ENCODE assay signal across 8 cellular contexts in genomic region chr2:28389399-28390240, GRCh38. TPM values are rescaled to one million over a fixed set of nuclear protein-coding genes. Genes with fewer than 3 reads are reported as not detected.
DNase-seq lines count a peak whose midpoint lies in the region; ATAC-seq and TF ChIP-seq lines count a peak whose summit lies in the region.

No MANE protein-coding gene starts in this region.

- no peaks in the 10 kb centered on the region for H3K9me3 ChIP-seq in Peyer's patch
- no peaks in the 10 kb centered on the region for H3K9me3 ChIP-seq in esophagus (ENCODE audit: control insufficient read depth in 2 of 2, insufficient read depth in 1 of 2, low read depth in 1 of 2, low read length in 1 of 2)

- TF ChIP-seq CTCF in Calu3 (IDR thresholded peaks at IDR 0.05; ENCODE audit: unreplicated experiment) (no peak), Peyer's patch (IDR thresholded peaks at IDR 0.05) (no peak), osteocyte (IDR thresholded peaks at IDR 0.05) (no peak)

- H3K4me3 Mint-ChIP-seq in Calu3 (ENCODE audit: low read depth, unreplicated experiment) (no peak overlapping the region), osteocyte (ENCODE audit: unreplicated experiment) (peak overlapping the region; percentile 82)

- WGBS in esophagus, 2 donors: 22 to 26% methylated on average over 17 of the region's 17 CpGs

- peak overlapping the region; percentile 83 to 100 (median 100) for H3K27ac ChIP-seq in Peyer's patch
- H3K27ac ChIP-seq in esophagus (ENCODE audit: low read depth in 2 of 2, low read length in 1 of 2): peak overlapping the region; percentile 94

- H3K27me3 ChIP-seq in Peyer's patch (no peaks in the 10 kb centered on the region), esophagus (ENCODE audit: control insufficient read depth in 1 of 2, insufficient read depth in 2 of 2, low read length in 2 of 2) (no peaks in the 10 kb centered on the region)

- no peak for ATAC-seq in GM19351 (IDR thresholded peaks at IDR 0.05; ENCODE audit: unreplicated experiment)
- ATAC-seq in HG03469 (IDR thresholded peaks at IDR 0.05; ENCODE audit: unreplicated experiment): no peak
- ATAC-seq in HG03460 (IDR thresholded peaks at IDR 0.05; ENCODE audit: unreplicated experiment): no peak

- H3K27me3 Mint-ChIP-seq in Calu3 (ENCODE audit: unreplicated experiment) (no peaks in the 10 kb centered on the region), osteocyte (ENCODE audit: unreplicated experiment) (no peaks in the 10 kb centered on the region)

- peak overlapping the region; percentile 60 to 90 (median 80) for H3K4me3 ChIP-seq in Peyer's patch
- H3K4me3 ChIP-seq in esophagus (ENCODE audit: low read depth in 1 of 2, low read length in 2 of 2): peak overlapping the region; percentile 55 to 99

- BruUV-seq in Calu3 (replicated peaks; lab: Mats Ljungman, UMichigan): no TSS peak

- intact Hi-C loops in Calu3 (cut with micrococcal nuclease; ENCODE audit: unreplicated experiment): loop anchor here (5.0 to 10.0 kb wide), 4 partner anchors 157 to 585 kb away; no protein-coding TSS in a partner anchor

- H3K4me1 ChIP-seq in Peyer's patch (peaks cover 0 to 10% (median 5%) of the 10 kb centered on the region in 4 donors), esophagus (ENCODE audit: control insufficient read depth in 2 of 2, insufficient read depth in 2 of 2, low read length in 1 of 2) (peaks cover 0 to 4% of the 10 kb centered on the region in 2 donors)

- H3K27ac Mint-ChIP-seq in Calu3 (ENCODE audit: unreplicated experiment): peak overlapping the region; percentile 65
- H3K27ac Mint-ChIP-seq in osteocyte (ENCODE audit: unreplicated experiment): peak overlapping the region; percentile 96

- H3K36me3 ChIP-seq in Peyer's patch: no peaks in the 10 kb centered on the region
- H3K36me3 ChIP-seq in esophagus (ENCODE audit: control insufficient read depth in 2 of 2, insufficient read depth in 2 of 2, low read length in 1 of 2): no peaks in the 10 kb centered on the region

- H3K4me1 Mint-ChIP-seq in Calu3 (ENCODE audit: low read depth, unreplicated experiment): peaks cover 35% of the 10 kb centered on the region
- peaks cover 30% of the 10 kb centered on the region for H3K4me1 Mint-ChIP-seq in osteocyte (ENCODE audit: unreplicated experiment)

- H3K9me3 Mint-ChIP-seq in Calu3 (ENCODE audit: low read depth, unreplicated experiment): no peaks in the 10 kb centered on the region
- no peaks in the 10 kb centered on the region for H3K9me3 Mint-ChIP-seq in osteocyte (ENCODE audit: unreplicated experiment)

- DNase-seq in Calu3 (peak; percentile 68), Peyer's patch (peak in 1 of 3 donors; percentile 41), osteocyte (ENCODE audit: extremely low spot score, unreplicated experiment) (no peak), Kasumi-1 (lab: John Stamatoyannopoulos, UW) (no peak)

- no peak for TF ChIP-seq POLR2A in Peyer's patch (IDR thresholded peaks at IDR 0.05)

- peaks cover 30% of the 10 kb centered on the region for H3K36me3 Mint-ChIP-seq in Calu3 (ENCODE audit: insufficient read depth, unreplicated experiment)
- H3K36me3 Mint-ChIP-seq in osteocyte (ENCODE audit: unreplicated experiment): peaks cover 1% of the 10 kb centered on the region

- CTCF ChIA-PET in Calu3 (lab: Charles Lee): interaction anchor here (0.9 to 1.8 kb wide), 3 partner anchors 11 to 33 kb away, joined by 3 to 8 read pairs (median 3); no protein-coding TSS in a partner anchor

RNA-seq across cellular contexts. Expression of gene FOSL2, which starts 3.0 kb away (rescaled TPM):
- 53.7 and 57.3 TPM in 2 replicates for total RNA-seq in Calu3 (2022)
- 100 to 1,000 TPM in 3 of 4 donors, 10 to 100 TPM in 1; 46.2 to 239 (median 207) TPM for total RNA-seq in Peyer's patch
- polyA plus RNA-seq in esophagus: 10 to 100 TPM; 53.2 to 60.0 TPM
- 82.6 and 83.2 TPM in 2 replicates for total RNA-seq in osteocyte
